In genomic region chr1:212591922-212592321, GRCh38 we compare ENCODE assay signal across 23 cellular contexts.
"Had no signal": no experiment of that assay in that cellular context is flagged by ENCODE, and none has a peak within 500 bp of the region (broad histone marks: within the 10 kb centered on the region; RNA-seq: fewer than 3 reads in every experiment).

No MANE protein-coding gene starts in this region.

- FAIRE-seq: astrocyte had no signal

- H3K27ac Mint-ChIP-seq: activated naive CD8-positive, alpha-beta T cell treated with anti-CD3 and anti-CD28 coated beads for 36 hours; naive B cell had no signal

- DNase-seq: activated CD4-positive, alpha-beta T cell treated with anti-CD3 and anti-CD28 coated beads for 4 hours; activated CD4-positive, alpha-beta T cell treated with anti-CD3 and anti-CD28 coated beads, Interleukin-2, amount 50 U/mL, for 48 hours; activated CD4-positive, CD25-positive, alpha-beta regulatory T cell; activated naive CD4-positive, alpha-beta T cell treated with Interleukin-2 at 50 U/mL for 16 hours; activated naive CD8-positive, alpha-beta T cell treated with anti-CD3 and anti-CD28 coated beads for 36 hours; activated T-cell treated with anti-CD3 and anti-CD28 coated beads, Interleukin-2, amount 50 U/mL, for 48 hours; central memory CD4-positive, alpha-beta T cell; dermis blood vessel endothelial cell; effector CD8-positive, alpha-beta T cell; foreskin melanocyte; kidney glomerular epithelial cell; left lung; naive B cell; occipital lobe; posterior cingulate gyrus; stimulated activated CD4-positive, alpha-beta T cell treated with anti-CD3 and anti-CD28 coated beads, Interleukin-2, amount 100 ng/mL, for 48 hours; stimulated activated CD8-positive, alpha-beta memory T cell treated with anti-CD3 and anti-CD28 coated beads, Interleukin-4, amount 100 ng/mL, for 48 hours; stimulated activated naive CD4-positive, alpha-beta T cell; testis; trophoblast cell; uterus had no signal

- ATAC-seq: left lung had no signal

- H3K36me3 Mint-ChIP-seq: activated naive CD8-positive, alpha-beta T cell treated with anti-CD3 and anti-CD28 coated beads for 36 hours; naive B cell had no signal

- H3K4me3 Mint-ChIP-seq: activated naive CD8-positive, alpha-beta T cell treated with anti-CD3 and anti-CD28 coated beads for 36 hours; naive B cell; neural crest cell had no signal

- H3K9me3 Mint-ChIP-seq: activated naive CD8-positive, alpha-beta T cell treated with anti-CD3 and anti-CD28 coated beads for 36 hours; naive B cell; neural crest cell had no signal
